Comparison of ENCODE assay signal across 18 cellular contexts in genomic region chrX:132033166-132033565, GRCh38. TPM values are rescaled to one million over a fixed set of nuclear protein-coding genes. Genes with fewer than 3 reads are reported as not detected.
DNase-seq lines count a peak whose midpoint lies in the region; ATAC-seq, FAIRE-seq and TF ChIP-seq lines count a peak whose summit lies in the region.
"Had no signal": no experiment of that assay in that cellular context is flagged by ENCODE, and none has a peak within 500 bp of the region (broad histone marks: within the 10 kb centered on the region; RNA-seq: fewer than 3 reads in every experiment).

No MANE protein-coding gene starts in this region.

- no peaks in the 10 kb centered on the region for H3F3A ChIP-seq in PC-3 (ENCODE audit: low read length, unreplicated experiment)

- intact Hi-C loops in PC-3 (cut with micrococcal nuclease) = no loop called here

- H3K4me3 ChIP-seq in astrocyte (ENCODE audit: insufficient read depth, low read depth, low read length) (no peak overlapping the region), PC-3 (ENCODE audit: low read length) (no peak overlapping the region)
- H3K4me3 ChIP-seq: dorsolateral prefrontal cortex, left ventricle myocardium inferior had no signal

- H3K27ac Mint-ChIP-seq in astrocyte (ENCODE audit: unreplicated experiment) = peak overlapping the region; percentile 34

- H3K27ac ChIP-seq in astrocyte (ENCODE audit: low read depth, low read length) (no peak overlapping the region), PC-3 (ENCODE audit: low read length) (no peak overlapping the region)
- H3K27ac ChIP-seq: dorsolateral prefrontal cortex, left ventricle myocardium inferior had no signal

- POLR2A ChIA-PET in PC-3 (lab: Charles Lee; ENCODE audit: unreplicated experiment) = no interaction called here

- TF ChIP-seq CTCF in astrocyte (IDR thresholded peaks at IDR 0.05; ENCODE audit: insufficient read depth, low read depth, low read length) (no peak), PC-3 (conservative IDR thresholded peaks at IDR 0.05; ENCODE audit: low read depth, low read length) (no peak)

- H3K4me1 ChIP-seq in astrocyte (ENCODE audit: insufficient read depth, low read length) (no peaks in the 10 kb centered on the region), PC-3 (ENCODE audit: insufficient read depth, low read length) (0 out of 2 replicates have a peak, but pooled peaks cover 5% of the 10 kb centered on the region)
- H3K4me1 ChIP-seq: left ventricle myocardium inferior had no signal

- BruUV-seq in PC-3 (replicated peaks; lab: Mats Ljungman, UMichigan) = no TSS peak

- CTCF ChIA-PET in PC-3 (lab: Charles Lee) = interaction anchor here (0.6 kb wide), 1 partner anchor 30 kb away, joined by 3 read pairs; no protein-coding TSS in a partner anchor

- TF ChIP-seq POLR2A in GM12892 (IDR thresholded peaks at IDR 0.05; ENCODE audit: low read depth, low read length) = no peak

- H3K4me3 Mint-ChIP-seq in astrocyte (ENCODE audit: unreplicated experiment) = no peak overlapping the region
- H3K4me3 Mint-ChIP-seq: neural crest cell had no signal

- H3K27me3 ChIP-seq in astrocyte (ENCODE audit: insufficient read depth, low read length) (no peaks in the 10 kb centered on the region), PC-3 (ENCODE audit: low read length) (no peaks in the 10 kb centered on the region)

- FAIRE-seq in GM12892 (lab: Jason Lieb, UNC) = peak; percentile 56
- no peak for FAIRE-seq in astrocyte (lab: Jason Lieb, UNC)
- FAIRE-seq: H1 had no signal

- H3K79me2 ChIP-seq in astrocyte (ENCODE audit: insufficient read depth, low read length) = no peaks in the 10 kb centered on the region
- peaks cover 92% of the 10 kb centered on the region for H3K79me2 ChIP-seq in PC-3 (ENCODE audit: low read length)

- H3K4me1 Mint-ChIP-seq in astrocyte (ENCODE audit: low read depth, unreplicated experiment) = peaks cover 41% of the 10 kb centered on the region

- H3K36me3 Mint-ChIP-seq in astrocyte (ENCODE audit: low read depth, unreplicated experiment) = peaks cover 4% of the 10 kb centered on the region

- no peaks in the 10 kb centered on the region for H3K27me3 Mint-ChIP-seq in astrocyte (ENCODE audit: low read depth, unreplicated experiment)

- H4K20me1 ChIP-seq in astrocyte (ENCODE audit: insufficient read depth, low read length) (no peaks in the 10 kb centered on the region), PC-3 (ENCODE audit: low read length) (peaks cover 6% of the 10 kb centered on the region; the same call in 1 of the 2 replicates)

- no peak overlapping the region for H3K9ac ChIP-seq in astrocyte (ENCODE audit: low read length)
- H3K9ac ChIP-seq in PC-3 (ENCODE audit: low read length) = no peak overlapping the region

- DNase-seq in GM12892 (ENCODE audit: insufficient read length) (no peak), astrocyte (ENCODE audit: low read depth) (no peak), nucleus accumbens (lab: John Stamatoyannopoulos, UW) (no peak), PC-3 (no peak), anterior cingulate cortex (lab: John Stamatoyannopoulos, UW) (no peak), cerebellar cortex (ENCODE audit: low spot score) (no peak)
- DNase-seq: activated naive CD4-positive, alpha-beta T cell; dorsolateral prefrontal cortex; left ventricle myocardium inferior; MM.1S; NCI-H2081; NCI-H82; right cardiac atrium; stimulated activated CD8-positive, alpha-beta memory T cell treated with anti-CD3 and anti-CD28 coated beads, Interleukin-4, amount 100 ng/mL, for 48 hours had no signal

- H3K9me2 ChIP-seq in PC-3 (replicated peaks; ENCODE audit: low read length) = no peaks in the 10 kb centered on the region

- no peaks in the 10 kb centered on the region for H3K9me3 ChIP-seq in astrocyte (ENCODE audit: insufficient read depth, low read depth, low read length)
- no peaks in the 10 kb centered on the region for H3K9me3 ChIP-seq in PC-3 (ENCODE audit: low read length)
- H3K9me3 ChIP-seq: left ventricle myocardium inferior had no signal

- no peak overlapping the region for H3K4me2 ChIP-seq in astrocyte (ENCODE audit: low read length)
- H3K4me2 ChIP-seq in PC-3 (ENCODE audit: low read length) = no peak overlapping the region

- H3K36me3 ChIP-seq in astrocyte (ENCODE audit: insufficient read depth, low read length) (no peaks in the 10 kb centered on the region), PC-3 (ENCODE audit: low read depth, low read length) (no peaks in the 10 kb centered on the region)
- H3K36me3 ChIP-seq: left ventricle myocardium inferior had no signal

- H2AFZ ChIP-seq in astrocyte (ENCODE audit: low read depth, low read length) (no peak overlapping the region), PC-3 (ENCODE audit: low read length) (no peak overlapping the region)

- ATAC-seq in GM19025 (IDR thresholded peaks at IDR 0.05; ENCODE audit: low read depth, unreplicated experiment) (peak; percentile 69), HG03039 (IDR thresholded peaks at IDR 0.05; ENCODE audit: unreplicated experiment) (peak; percentile 50), PC-3 (no peak)
- ATAC-seq: right cardiac atrium had no signal

- no peaks in the 10 kb centered on the region for H3K9me3 Mint-ChIP-seq in astrocyte (ENCODE audit: unreplicated experiment)
- H3K9me3 Mint-ChIP-seq: neural crest cell had no signal

RNA-seq across cellular contexts. Expression of gene STK26, which starts 10.1 kb away (rescaled TPM):
- 45.5 TPM for polyA plus RNA-seq in GM12892 (2012; ENCODE audit: missing spikeins)
- total RNA-seq in astrocyte (64.7 and 69.4 TPM in 2 replicates), PC-3 (2014; rRNA removed) (47.4 and 50.7 TPM in 2 replicates)
